In the genomic region with DNA sequence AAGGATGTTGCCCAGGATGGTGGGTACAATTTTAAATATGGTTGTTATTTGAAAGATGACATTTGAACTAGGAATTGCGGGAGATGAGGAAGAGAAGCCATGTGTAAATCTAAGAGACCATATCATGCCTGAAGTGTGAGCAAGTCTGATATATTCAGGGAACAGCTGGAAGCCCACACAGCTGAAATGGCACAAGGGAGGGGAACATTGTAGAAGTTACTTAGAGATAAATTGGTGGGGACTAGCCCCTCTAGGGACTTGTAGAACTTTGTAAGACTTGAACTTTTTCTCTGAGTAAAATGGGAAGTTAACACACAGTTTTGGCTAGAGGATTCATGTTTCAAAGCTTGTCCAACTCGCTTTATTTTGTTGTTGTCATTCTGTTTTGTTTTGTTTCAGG, we compare ENCODE assay signal across 15 cellular contexts.
"Had no signal": no experiment of that assay in that cellular context is flagged by ENCODE, and none has a peak within 500 bp of the region (broad histone marks: within the 10 kb centered on the region; RNA-seq: fewer than 3 reads in every experiment).

No MANE protein-coding gene starts in this region.

- H3K4me2 ChIP-seq: smooth muscle cell had no signal

- H3K27me3 Mint-ChIP-seq: activated CD4-positive, alpha-beta T cell treated with anti-CD3 and anti-CD28 coated beads, Interleukin-2, amount 10 ng/mL, durations not matched to agents 7 days and 5 days had no signal

- DNase-seq: activated CD4-positive, alpha-beta T cell treated with anti-CD3 and anti-CD28 coated beads, Interleukin-2, amount 10 ng/mL, durations not matched to agents 7 days and 5 days; activated CD4-positive, CD25-positive, alpha-beta regulatory T cell; activated CD8-positive, alpha-beta memory T cell treated with anti-CD3 and anti-CD28 coated beads for 24 hours; activated naive CD8-positive, alpha-beta T cell treated with anti-CD3 and anti-CD28 coated beads for 36 hours; gastrocnemius medialis; heart left ventricle; naive thymus-derived CD4-positive, alpha-beta T cell; right cardiac atrium; stimulated activated naive CD8-positive, alpha-beta T cell treated with anti-CD3 and anti-CD28 coated beads, Interleukin-15, Interleukin-2, amounts not matched to agents 100 U/mL and 50 U/mL, for 24 hours; trophoblast cell had no signal

- H3K4me3 Mint-ChIP-seq: activated CD4-positive, alpha-beta T cell treated with anti-CD3 and anti-CD28 coated beads, Interleukin-2, amount 10 ng/mL, durations not matched to agents 7 days and 5 days; activated naive CD8-positive, alpha-beta T cell treated with anti-CD3 and anti-CD28 coated beads for 36 hours; naive thymus-derived CD4-positive, alpha-beta T cell had no signal

- H3K9me3 ChIP-seq: neutrophil had no signal

- H3K27ac ChIP-seq: epithelial cell of prostate, gastrocnemius medialis, heart left ventricle, neutrophil had no signal

- H3K36me3 Mint-ChIP-seq: activated naive CD8-positive, alpha-beta T cell treated with anti-CD3 and anti-CD28 coated beads for 36 hours; naive thymus-derived CD4-positive, alpha-beta T cell had no signal

- H3K36me3 ChIP-seq: gastrocnemius medialis, heart left ventricle, neutrophil had no signal

- H3K9me3 Mint-ChIP-seq: activated naive CD8-positive, alpha-beta T cell treated with anti-CD3 and anti-CD28 coated beads for 36 hours had no signal

- H3K27me3 ChIP-seq: gastrocnemius medialis, neutrophil had no signal

- FAIRE-seq: bronchial epithelial cell had no signal

- H3K4me3 ChIP-seq: gastrocnemius medialis, heart left ventricle, lung, smooth muscle cell had no signal

- H3K27ac Mint-ChIP-seq: activated CD4-positive, alpha-beta T cell treated with anti-CD3 and anti-CD28 coated beads, Interleukin-2, amount 10 ng/mL, durations not matched to agents 7 days and 5 days; activated naive CD8-positive, alpha-beta T cell treated with anti-CD3 and anti-CD28 coated beads for 36 hours; naive thymus-derived CD4-positive, alpha-beta T cell had no signal

- H3K4me1 ChIP-seq: gastrocnemius medialis, heart left ventricle had no signal

- H3K4me1 Mint-ChIP-seq: activated CD4-positive, alpha-beta T cell treated with anti-CD3 and anti-CD28 coated beads, Interleukin-2, amount 10 ng/mL, durations not matched to agents 7 days and 5 days; activated naive CD8-positive, alpha-beta T cell treated with anti-CD3 and anti-CD28 coated beads for 36 hours; naive thymus-derived CD4-positive, alpha-beta T cell had no signal

- ATAC-seq: gastrocnemius medialis; heart left ventricle; naive thymus-derived CD4-positive, alpha-beta T cell; right cardiac atrium; stimulated activated naive CD8-positive, alpha-beta T cell treated with anti-CD3 and anti-CD28 coated beads, Interleukin-15, Interleukin-2, amounts not matched to agents 100 U/mL and 50 U/mL, for 24 hours had no signal
